21 cellular contexts compared by ENCODE assay signal in the genomic region with DNA sequence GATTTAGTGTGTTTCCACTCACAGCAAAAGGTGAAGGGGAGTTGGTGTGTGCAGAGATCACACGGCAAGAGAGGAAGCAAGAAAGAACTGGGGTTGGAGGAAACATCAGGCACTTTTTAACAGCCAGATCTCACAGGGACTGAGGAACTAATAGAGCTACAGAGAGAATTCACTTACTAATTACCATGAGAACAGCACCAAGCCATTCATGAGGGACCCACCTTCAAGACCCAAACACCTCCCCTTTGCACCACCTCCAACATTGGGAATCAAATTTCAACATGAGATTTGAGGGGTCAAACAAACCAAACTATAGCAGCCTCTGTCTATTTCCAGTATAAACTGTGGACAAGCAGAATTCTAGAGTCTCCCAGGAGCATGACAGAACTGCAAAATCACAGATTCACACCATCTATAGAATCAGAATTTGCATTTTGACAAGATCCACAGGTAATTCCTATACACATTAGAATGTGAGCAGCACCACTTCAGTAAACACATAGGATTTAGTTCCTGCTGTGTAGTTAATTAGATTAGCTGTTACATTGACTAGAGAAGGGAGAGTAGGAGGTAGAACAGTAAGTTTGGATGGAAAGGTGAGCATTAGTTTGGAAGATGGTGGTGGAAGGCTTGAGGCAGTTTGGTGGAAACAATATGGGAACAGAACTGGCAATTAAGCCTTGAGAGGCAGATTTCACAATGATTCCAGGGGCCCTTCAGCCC.
"Had no signal": no experiment of that assay in that cellular context is flagged by ENCODE, and none has a peak within 500 bp of the region (broad histone marks: within the 10 kb centered on the region; RNA-seq: fewer than 3 reads in every experiment).

No MANE protein-coding gene starts in this region.

- DNase-seq: effector memory CD4-positive, alpha-beta T cell; esophagus squamous epithelium; foreskin fibroblast; left colon; left ventricle myocardium superior; mesenchymal stem cell; naive B cell; psoas muscle; retina; right lobe of liver; stimulated activated CD4-positive, alpha-beta T cell treated with anti-CD3 and anti-CD28 coated beads, Interleukin-4, amount 100 ng/mL, for 24 hours; stimulated activated naive B cell treated with anti-CD40 and anti-IgM and Interleukin-4, amounts not matched to agents 10 μg/mL and 1 μg/mL and 100 μg/mL, for 72 hours; stimulated activated naive CD8-positive, alpha-beta T cell treated with anti-CD3 and anti-CD28 coated beads, Interleukin-15, amount 100 ng/mL, for 72 hours; testis; upper lobe of right lung had no signal

- ATAC-seq: gastroesophageal sphincter; left colon; left ventricle myocardium superior; psoas muscle; right lobe of liver; stimulated activated naive B cell treated with anti-CD40 and anti-IgM and Interleukin-4, amounts not matched to agents 10 μg/mL and 1 μg/mL and 100 μg/mL, for 72 hours; stimulated activated naive CD8-positive, alpha-beta T cell treated with anti-CD3 and anti-CD28 coated beads, Interleukin-15, amount 100 ng/mL, for 72 hours; upper lobe of right lung had no signal

- H3K27ac ChIP-seq: epithelial cell of prostate, esophagus squamous epithelium, gastroesophageal sphincter, neutrophil, psoas muscle, right lobe of liver, testis, tibial nerve, upper lobe of right lung, vagina had no signal

- H3K36me3 ChIP-seq: esophagus squamous epithelium, gastroesophageal sphincter, neutrophil, right lobe of liver, tibial nerve, upper lobe of right lung, vagina had no signal

- H3K9me3 ChIP-seq: neutrophil, psoas muscle, right lobe of liver, testis, upper lobe of right lung, vagina had no signal

- H3K4me1 ChIP-seq: esophagus squamous epithelium, gastroesophageal sphincter, psoas muscle, right lobe of liver, testis, tibial nerve, upper lobe of right lung, vagina had no signal

- H3K27me3 ChIP-seq: esophagus squamous epithelium, gastroesophageal sphincter, neutrophil, right lobe of liver, testis, tibial nerve, upper lobe of right lung, vagina had no signal

- H3K4me3 ChIP-seq: esophagus squamous epithelium, gastroesophageal sphincter, lung, psoas muscle, right lobe of liver, testis, tibial nerve, upper lobe of right lung, vagina had no signal
